ENCODE assay signal across 8 cellular contexts in the genomic region with DNA sequence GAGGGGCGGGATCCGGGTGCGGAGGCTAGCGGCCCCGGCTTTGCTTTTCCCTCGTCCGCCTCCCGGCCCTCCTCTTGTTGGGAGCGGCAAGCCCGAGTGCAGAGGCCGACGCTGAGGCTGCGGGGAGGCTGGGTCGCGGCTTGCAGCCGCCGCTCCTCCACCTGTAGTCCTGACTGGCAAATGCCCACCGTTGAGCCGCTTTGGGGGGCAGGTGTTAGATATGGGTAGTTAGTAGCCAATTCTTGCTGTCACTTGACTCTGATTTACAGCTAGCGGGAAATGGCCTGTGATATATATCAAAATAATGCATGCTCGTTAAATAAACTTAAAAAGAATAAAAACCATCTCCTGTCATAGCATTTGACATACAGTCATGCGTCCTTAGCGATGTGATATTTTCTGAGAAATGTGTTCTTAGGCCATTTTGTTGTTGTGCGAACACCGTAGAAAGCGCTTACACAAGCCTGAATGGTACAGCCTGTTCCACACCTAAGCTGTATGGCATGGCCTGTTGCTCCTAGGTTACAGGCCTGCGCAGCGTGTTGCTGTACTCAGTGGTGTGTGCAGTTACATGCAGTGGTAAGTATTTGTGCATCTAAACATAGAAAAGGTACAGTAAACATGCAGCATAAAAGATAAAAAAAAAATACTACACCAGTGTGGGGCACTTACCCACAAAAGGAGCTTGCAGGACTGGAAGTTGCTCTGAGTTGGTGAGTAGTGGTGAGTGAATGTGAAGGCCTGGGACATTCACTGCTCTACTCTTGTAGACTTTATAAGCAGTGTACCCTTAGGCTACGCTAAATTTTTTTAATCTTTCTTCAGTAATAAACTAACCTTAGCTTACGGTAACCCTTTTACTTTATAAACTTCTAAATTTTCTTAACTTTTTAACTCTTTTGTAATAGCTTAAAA. TPM values are rescaled to one million over a fixed set of nuclear protein-coding genes. Genes with fewer than 3 reads are reported as not detected.
DNase-seq lines count a peak whose midpoint lies in the region; ATAC-seq, FAIRE-seq and TF ChIP-seq lines count a peak whose summit lies in the region.

No MANE protein-coding gene starts in this region.

- H3K9ac ChIP-seq in K562 (ENCODE audit: insufficient read depth in 1 of 2, low read depth in 2 of 2, low read length in 2 of 2), result peak overlapping the region; percentile 89 to 100

- peak overlapping the region; percentile 97 for H3K4me2 ChIP-seq in K562 (ENCODE audit: insufficient read depth, low read length)

- H3K9me3 ChIP-seq in K562 (replicated peaks; ENCODE audit: control insufficient read depth, insufficient read depth, low read depth, low read length) (no peaks in the 10 kb centered on the region), spleen (no peaks in the 10 kb centered on the region)

- TF ChIP-seq EP300 in K562 (IDR thresholded peaks at IDR 0.05; ENCODE audit: low read length), result no peak

- ATAC-seq in GM21360 (IDR thresholded peaks at IDR 0.05; ENCODE audit: unreplicated experiment), result peak; percentile 28
- peak; percentile 74 for ATAC-seq in K562
- ATAC-seq in HG03025 (IDR thresholded peaks at IDR 0.05; ENCODE audit: low FRiP score, unreplicated experiment), result no peak

- H3K4me1 ChIP-seq in K562 (replicated peaks in 1 of 2; ENCODE audit: control insufficient read depth in 2 of 2, insufficient read depth in 2 of 2, low read length in 2 of 2) (peaks cover 14% of the 10 kb centered on the region in 2 experiments; a peak in 3 of 5 replicates), spleen (peaks cover 18 to 70% (median 53%) of the 10 kb centered on the region in 6 donors)

- TF ChIP-seq CTCF in K562 (IDR thresholded peaks at IDR 0.05 in 2 of 3, conservative IDR thresholded peaks at IDR 0.05 in 1 of 3; ENCODE audit: insufficient read depth in 2 of 3, low read depth in 1 of 3, low read length in 3 of 3) (no peak), spleen (IDR thresholded peaks at IDR 0.05 in 8 of 11, conservative IDR thresholded peaks at IDR 0.05 in 3 of 11) (no peak)

- H3K9me1 ChIP-seq in K562 (ENCODE audit: control insufficient read depth, insufficient read depth, low read length), result no peaks in the 10 kb centered on the region

- BruUV-seq in K562 (replicated peaks; lab: Mats Ljungman, UMichigan), result TSS peak; percentile 52

- TF ChIP-seq POLR2A in K562 (conservative IDR thresholded peaks at IDR 0.05), result no peak
- no peak for TF ChIP-seq POLR2A in spleen (IDR thresholded peaks at IDR 0.05)

- DNase-seq in AG08396 (ENCODE audit: low spot score) (peak; percentile 18), NCI-H460 (ENCODE audit: extremely low read depth, low read depth) (peak; percentile 25), K562 (ENCODE audit: extremely low read depth in 1 of 4, low spot score in 3 of 4) (peak in 2 of 4 experiments; percentile 59 to 66), iPS-NIHi11 (ENCODE audit: low spot score) (peak; percentile 66), spleen (peak; percentile 76), NCI-H748 treated with DMSO at 0.1 percent for 48 hours (lab: John Stamatoyannopoulos, UW) (no peak)

- H3K27me3 ChIP-seq in K562 (ENCODE audit: control insufficient read depth in 2 of 2, insufficient read depth in 2 of 2, low read length in 2 of 2) (no peaks in the 10 kb centered on the region), spleen (replicated peaks in 1 of 7) (no peaks in the 10 kb centered on the region)

- H3K36me3 ChIP-seq in K562 (ENCODE audit: control insufficient read depth, insufficient read depth, low read length) (peaks cover 32% of the 10 kb centered on the region), spleen (peaks cover 0 to 29% (median 0%) of the 10 kb centered on the region in 6 donors)

- peaks cover 51% of the 10 kb centered on the region for H3K79me2 ChIP-seq in K562 (ENCODE audit: control insufficient read depth, insufficient read depth, low read length)

- peak overlapping the region; percentile 98 for H2AFZ ChIP-seq in K562 (ENCODE audit: low read depth, low read length)

- CTCF ChIA-PET in K562 (lab: Yijun Ruan, JAX; ENCODE audit: low intra/inter-chr PET ratio), result interaction anchor here (1.1 kb wide), 1 partner anchor 198 kb away, joined by 4 read pairs; no protein-coding TSS in a partner anchor

- peak overlapping the region; percentile 89 for H3K27ac ChIP-seq in K562 (ENCODE audit: extremely low read depth, low read depth, low read length)
- peak overlapping the region; percentile 95 to 99 (median 96) for H3K27ac ChIP-seq in spleen

- no peak for TF ChIP-seq RAD21 in K562 (CRISPR knock-in tag; conservative IDR thresholded peaks at IDR 0.05 in 1 of 2, IDR thresholded peaks at IDR 0.05 in 1 of 2)

- no peaks in the 10 kb centered on the region; the same call in 1 of the 2 replicates for H4K20me1 ChIP-seq in K562 (replicated peaks; ENCODE audit: control insufficient read depth, insufficient read depth, low read length)

- in situ Hi-C loops in K562 (cut with MboI), result loop anchor here (25.0 kb wide), 1 partner anchor 1330 kb away; no protein-coding TSS in a partner anchor

- 2% methylated on average over 30 of the region's 30 CpGs for WGBS in K562 (ENCODE audit: insufficient coverage, low coverage, missing lambda C conversion rate)
- WGBS in spleen, 5 donors, result 4 to 9% (median 6%) methylated on average over 15 to 30 of the region's 30 CpGs

- FAIRE-seq in K562 (lab: Jason Lieb, UNC), result no peak

- intact Hi-C loops in K562 (cut with micrococcal nuclease), result loop anchor here (5.0 to 10.0 kb wide), 5 partner anchors 90 to 1348 kb away; no protein-coding TSS in a partner anchor
- intact Hi-C loops in spleen (cut with DNase I; ENCODE audit: low total_unique reads), result loop anchor here (10.0 kb wide), 1 partner anchor 358 kb away; no protein-coding TSS in a partner anchor

- H3K4me3 ChIP-seq in K562 (peak overlapping the region; percentile 90), spleen (peak overlapping the region; percentile 59 to 98 (median 88))

- POLR2A ChIA-PET in K562 (lab: Yijun Ruan, JAX), result interaction anchor here (0.5 to 5.9 kb wide), 10 partner anchors 11 to 1068 kb away, joined by 3 to 41 read pairs (median 3); no protein-coding TSS in a partner anchor

TF ChIP-seq in K562, 482 proteins besides CTCF, POLR2A, EP300 and RAD21 (continues in another document):
- TF ChIP-seq, protein P1, sequence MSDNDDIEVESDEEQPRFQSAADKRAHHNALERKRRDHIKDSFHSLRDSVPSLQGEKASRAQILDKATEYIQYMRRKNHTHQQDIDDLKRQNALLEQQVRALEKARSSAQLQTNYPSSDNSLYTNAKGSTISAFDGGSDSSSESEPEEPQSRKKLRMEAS (CRISPR knock-in tag; IDR thresholded peaks at IDR 0.05), result 0 out of 2 replicates have a peak, but pooled peaks have one; percentile 17
- TF ChIP-seq ZNF24 (IDR thresholded peaks at IDR 0.05) (no peak), RAD51 (IDR thresholded peaks at IDR 0.05; ENCODE audit: borderline replicate concordance, low read depth) (no peak), MEF2A (IDR thresholded peaks at IDR 0.05; ENCODE audit: control insufficient read depth, low read depth, low read length) (no peak), RB1 (IDR thresholded peaks at IDR 0.05; ENCODE audit: low read depth) (no peak), GTF2E2 (tag; IDR thresholded peaks at IDR 0.05) (0 out of 2 replicates have a peak, but pooled peaks have one; percentile 50)

RNA-seq across cellular contexts. Expression of a gene that starts 0.9 kb away (rescaled TPM):
- 25.1 and 30.3 TPM in 2 replicates for total RNA-seq in NCI-H460 (2014; rRNA removed; shearing (Covaris generic))
- polyA plus RNA-seq in NCI-H460 (2014; cell fraction: nucleus; rRNA removed), result 20.8 and 25.9 TPM in 2 replicates
- total RNA-seq in K562 (2011; cell fraction: chromatin; rRNA removed; ENCODE audit: low replicate concordance), result 37.7 and 89.2 TPM in 2 replicates
- 26.5 and 27.1 TPM in 2 replicates for total RNA-seq in K562 (2011; cell fraction: nucleolus; rRNA removed)
- total RNA-seq in K562 (2011; cell fraction: nucleoplasm; rRNA removed), result 32.0 and 50.1 TPM in 2 replicates
- total RNA-seq in K562 (2014; rRNA removed) (27.0 and 32.7 TPM in 2 replicates), K562 (2014; rRNA removed; fragmentation: Illumina TruSeq; extraction: Trizol) (33.4 and 35.3 TPM in 2 replicates), K562 (2015; rRNA removed; fragmentation: Illumina TruSeq; extraction: Trizol) (31.7 and 37.5 TPM in 2 replicates), K562 (2021) (42.6 and 42.7 TPM in 2 replicates), spleen (10 to 100 TPM; 42.2 to 72.3 (median 49.9) TPM)
- polyA plus RNA-seq in K562 (2011; rRNA removed) (28.1 and 36.4 TPM in 2 replicates), K562 (2014; fragmentation: Illumina TruSeq; extraction: Trizol) (24.8 and 32.6 TPM in 2 replicates), K562 (2014; fragmentation: Nextera tagmentation; extraction: Ambion mirVana) (1 to 10 TPM; 6.5 to 10.0 TPM), K562 (2014; rRNA removed) (23.3 TPM in 2 replicates), spleen (10 to 100 TPM; 10.8 to 13.6 (median 11.2) TPM)
- 17.9 and 20.3 TPM in 2 replicates for polyA plus RNA-seq in K562 (2011; cell fraction: cytosol; rRNA removed)
- polyA plus RNA-seq in K562 (2011; cell fraction: nucleus; rRNA removed), result 29.4 and 33.3 TPM in 2 replicates
- 19.3 and 25.7 TPM in 2 replicates for polyA plus RNA-seq in K562 (2012)
- polyA minus RNA-seq in K562 (2011; rRNA and poly(A)+ RNA removed), result 50.3 and 54.6 TPM in 2 replicates
- polyA minus RNA-seq in K562 (2011; cell fraction: cytosol; rRNA and poly(A)+ RNA removed), result 24.0 and 25.2 TPM in 2 replicates
- 40.5 and 64.5 TPM in 2 replicates for polyA minus RNA-seq in K562 (2011; cell fraction: nucleus; rRNA and poly(A)+ RNA removed)
